In genomic region chr1:26233903-26234643, GRCh38 we compare ENCODE assay signal across 1 cellular context.
TF ChIP-seq lines count a peak whose summit lies in the region.

TSS of gene CEP85 (plus strand) at chr1:26234200. CDS start at chr1:26239784, 5,584 bp downstream.

TF ChIP-seq in GM23338, 12 proteins besides CTCF, POLR2A, EP300 and RAD21 (continued from another document):
- TF ChIP-seq ZNF462 (CRISPR knock-in tag; IDR thresholded peaks at IDR 0.05) (no peak), ETS1 (IDR thresholded peaks at IDR 0.05) (peak; percentile 46; the same call in 1 of the 2 replicates), STAT1 (IDR thresholded peaks at IDR 0.05; ENCODE audit: unreplicated experiment) (no peak), REST (IDR thresholded peaks at IDR 0.05; ENCODE audit: unreplicated experiment) (no peak), ZNF331 (CRISPR knock-in tag; IDR thresholded peaks at IDR 0.05; ENCODE audit: low read depth) (no peak), NANOG (IDR thresholded peaks at IDR 0.05; ENCODE audit: borderline replicate concordance) (no peak), JUNB (IDR thresholded peaks at IDR 0.05; ENCODE audit: unreplicated experiment) (no peak)
